ENCODE assay signal across 1 cellular context in genomic region chr11:3823762-3824506, GRCh38.
TF ChIP-seq lines count a peak whose summit lies in the region.

No MANE protein-coding gene starts in this region.

TF ChIP-seq in H1, 55 proteins besides CTCF, POLR2A, EP300 and RAD21:
- TF ChIP-seq CTBP2 (IDR thresholded peaks at IDR 0.05; ENCODE audit: borderline replicate concordance, insufficient read depth, insufficient read length, low read length) (no peak), CHD1 (IDR thresholded peaks at IDR 0.05; ENCODE audit: low read depth, low read length) (no peak), GTF2F1 (IDR thresholded peaks at IDR 0.05; ENCODE audit: borderline replicate concordance, low read depth, low read length) (no peak), BACH1 (IDR thresholded peaks at IDR 0.05; ENCODE audit: low read length) (no peak)
